ENCODE assay signal across 20 cellular contexts in genomic region chr15:31517711-31518110, GRCh38.
"Had no signal": no experiment of that assay in that cellular context is flagged by ENCODE, and none has a peak within 500 bp of the region (broad histone marks: within the 10 kb centered on the region; RNA-seq: fewer than 3 reads in every experiment).

No MANE protein-coding gene starts in this region.

- H3K4me1 Mint-ChIP-seq: nephron, neural progenitor cell had no signal

- H3K4me3 Mint-ChIP-seq: effector memory CD8-positive, alpha-beta T cell; memory B cell; naive B cell; nephron; neural progenitor cell; stimulated activated naive B cell treated with anti-CD40 and anti-IgM and Interleukin-4, amounts not matched to agents 10 μg/mL and 1 μg/mL and 100 μg/mL, for 72 hours; stimulated activated naive CD8-positive, alpha-beta T cell treated with anti-CD3 and anti-CD28 coated beads, Interleukin-15, Interleukin-2, amounts not matched to agents 100 ng/mL and 50 ng/mL, for 24 hours had no signal

- H3K36me3 Mint-ChIP-seq: neural progenitor cell; stimulated activated naive B cell treated with anti-CD40 and anti-IgM and Interleukin-4, amounts not matched to agents 10 μg/mL and 1 μg/mL and 100 μg/mL, for 72 hours had no signal

- ATAC-seq: effector memory CD8-positive, alpha-beta T cell; left ventricle myocardium superior; lower lobe of right lung; psoas muscle; stimulated activated naive B cell treated with anti-CD40 and anti-IgM and Interleukin-4, amounts not matched to agents 10 μg/mL and 1 μg/mL and 100 μg/mL, for 72 hours had no signal

- H3K27ac Mint-ChIP-seq: effector memory CD8-positive, alpha-beta T cell; memory B cell; naive B cell; nephron; neural progenitor cell; stimulated activated naive B cell treated with anti-CD40 and anti-IgM and Interleukin-4, amounts not matched to agents 10 μg/mL and 1 μg/mL and 100 μg/mL, for 72 hours; stimulated activated naive CD8-positive, alpha-beta T cell treated with anti-CD3 and anti-CD28 coated beads, Interleukin-15, Interleukin-2, amounts not matched to agents 100 ng/mL and 50 ng/mL, for 24 hours had no signal

- H3K9me3 Mint-ChIP-seq: effector memory CD8-positive, alpha-beta T cell; nephron; neural progenitor cell; stimulated activated naive CD8-positive, alpha-beta T cell treated with anti-CD3 and anti-CD28 coated beads, Interleukin-15, Interleukin-2, amounts not matched to agents 100 ng/mL and 50 ng/mL, for 24 hours had no signal

- DNase-seq: cortex of kidney; effector memory CD8-positive, alpha-beta T cell; erythroblast; esophagus squamous epithelium; foreskin melanocyte; hypothalamus; left ventricle myocardium superior; lower lobe of right lung; naive B cell; psoas muscle; right lobe of liver; small intestine; stimulated activated CD4-positive, alpha-beta T cell treated with anti-CD3 and anti-CD28 coated beads, Interleukin-15, amount 100 ng/mL, for 24 hours; stimulated activated CD4-positive, alpha-beta T cell treated with anti-CD3 and anti-CD28 coated beads, Interleukin-2, amount 100 ng/mL, for 48 hours; stimulated activated naive B cell treated with anti-CD40 and anti-IgM and Interleukin-4, amounts not matched to agents 10 μg/mL and 1 μg/mL and 100 μg/mL, for 72 hours; upper lobe of left lung had no signal
